ENCODE assay signal across 8 cellular contexts in the genomic region with DNA sequence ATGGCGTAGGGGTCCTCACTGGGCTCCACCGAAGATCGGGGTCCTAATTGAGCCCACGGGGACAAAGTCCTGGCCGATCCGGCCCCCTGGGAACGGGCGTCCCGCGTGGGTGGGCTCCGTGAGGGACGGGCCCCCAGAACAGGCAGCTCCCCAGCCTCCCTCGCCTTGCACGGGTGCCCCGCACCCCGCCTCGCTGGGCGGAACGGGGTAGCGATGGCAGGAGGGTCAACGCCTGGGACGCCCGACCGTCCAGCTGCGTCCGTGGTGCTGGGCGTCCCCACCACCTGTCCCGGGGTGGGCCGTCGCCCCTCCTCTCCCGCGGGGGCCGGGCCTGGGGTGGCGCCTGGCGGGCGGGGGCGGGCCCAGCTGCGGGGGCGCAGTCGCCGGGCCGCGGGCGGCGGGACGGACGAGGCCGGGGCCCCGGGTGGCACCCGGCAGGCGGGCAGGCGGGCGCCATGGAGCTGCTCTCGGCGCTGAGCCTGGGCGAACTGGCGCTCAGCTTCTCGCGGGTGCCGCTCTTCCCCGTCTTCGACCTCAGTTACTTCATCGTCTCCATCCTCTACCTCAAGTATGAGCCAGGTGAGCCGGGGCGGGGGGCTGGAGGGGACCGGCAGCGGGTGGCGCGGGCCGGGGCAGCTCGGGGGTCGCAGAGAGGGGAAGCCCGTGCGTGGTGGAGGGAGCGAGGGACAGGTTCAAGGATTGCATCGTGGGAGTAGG. TPM values are rescaled to one million over a fixed set of nuclear protein-coding genes. Genes with fewer than 3 reads are reported as not detected.
DNase-seq lines count a peak whose midpoint lies in the region; ATAC-seq and TF ChIP-seq lines count a peak whose summit lies in the region.

A gene with protein sequence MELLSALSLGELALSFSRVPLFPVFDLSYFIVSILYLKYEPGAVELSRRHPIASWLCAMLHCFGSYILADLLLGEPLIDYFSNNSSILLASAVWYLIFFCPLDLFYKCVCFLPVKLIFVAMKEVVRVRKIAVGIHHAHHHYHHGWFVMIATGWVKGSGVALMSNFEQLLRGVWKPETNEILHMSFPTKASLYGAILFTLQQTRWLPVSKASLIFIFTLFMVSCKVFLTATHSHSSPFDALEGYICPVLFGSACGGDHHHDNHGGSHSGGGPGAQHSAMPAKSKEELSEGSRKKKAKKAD (plus strand): TSS at position 377 of the 717 bp plus-strand sequence. CDS start 79 bp downstream, at position 456.

- DNase-seq in Calu3 (peak; percentile 60), HFF-Myc (ENCODE audit: extremely low read depth, low read depth) (no peak), SHP77 (lab: John Stamatoyannopoulos, UW) (peak; percentile 62 to 66), amygdala (lab: John Stamatoyannopoulos, UW) (peak in 30 of 56 donors; percentile 10 to 52 (median 32)), right cardiac atrium (peak; percentile 51 to 84 (median 81)), sigmoid colon (peak; percentile 71), amniotic stem cell (lab: John Stamatoyannopoulos, UW) (no peak), KG1 (lab: John Stamatoyannopoulos, UW) (no peak)

- no peaks in the 10 kb centered on the region for H3K9me3 Mint-ChIP-seq in Calu3 (ENCODE audit: low read depth, unreplicated experiment)

- TF ChIP-seq EP300 in sigmoid colon (IDR thresholded peaks at IDR 0.05), result no peak

- ATAC-seq in right cardiac atrium, result peak; percentile 55 to 57

- H3K4me3 ChIP-seq in HFF-Myc (replicated peaks; ENCODE audit: low read depth, low read length), result peak within 1 kb of the TSS; percentile 86
- H3K4me3 ChIP-seq in right cardiac atrium (ENCODE audit: low read length), result peak within 1 kb of the TSS; percentile 73
- H3K4me3 ChIP-seq in sigmoid colon, result peak within 1 kb of the TSS; percentile 70 to 84 (median 80)

- peaks cover 52% of the 10 kb centered on the region for H3K36me3 Mint-ChIP-seq in Calu3 (ENCODE audit: insufficient read depth, unreplicated experiment)

- H3K36me3 ChIP-seq in sigmoid colon, result peaks cover 0 to 28% (median 10%) of the 10 kb centered on the region in 4 donors

- TF ChIP-seq CTCF in Calu3 (IDR thresholded peaks at IDR 0.05; ENCODE audit: unreplicated experiment), result no peak
- TF ChIP-seq CTCF in HFF-Myc (IDR thresholded peaks at IDR 0.05; ENCODE audit: low read depth, low read length, missing control alignments), result no peak
- TF ChIP-seq CTCF in sigmoid colon (IDR thresholded peaks at IDR 0.05), result no peak

- CTCF ChIA-PET in Calu3 (lab: Charles Lee), result interaction anchor here (1.2 kb wide), 1 partner anchor 31 kb away, joined by 3 read pairs; no protein-coding TSS in a partner anchor

- H3K27ac ChIP-seq in right cardiac atrium (ENCODE audit: low read length), result peak within 1 kb of the TSS; percentile 89
- peak within 1 kb of the TSS; percentile 91 to 94 (median 94) for H3K27ac ChIP-seq in sigmoid colon

- no peaks in the 10 kb centered on the region for H3K9me3 ChIP-seq in right cardiac atrium (ENCODE audit: control insufficient read depth, low read length)
- H3K9me3 ChIP-seq in sigmoid colon, result no peaks in the 10 kb centered on the region

- H3K27ac Mint-ChIP-seq in Calu3 (ENCODE audit: unreplicated experiment), result peak within 1 kb of the TSS; percentile 87

- H3K27me3 ChIP-seq in right cardiac atrium (ENCODE audit: control insufficient read depth, insufficient read depth) (no peaks in the 10 kb centered on the region), sigmoid colon (no peaks in the 10 kb centered on the region)

- BruUV-seq in Calu3 (replicated peaks; lab: Mats Ljungman, UMichigan), result no TSS peak

- no peaks in the 10 kb centered on the region for H3K27me3 Mint-ChIP-seq in Calu3 (ENCODE audit: unreplicated experiment)

- peaks cover 19% of the 10 kb centered on the region for H3K4me1 Mint-ChIP-seq in Calu3 (ENCODE audit: low read depth, unreplicated experiment)

- intact Hi-C loops in Calu3 (cut with micrococcal nuclease; ENCODE audit: unreplicated experiment) (no loop called here), right cardiac atrium (cut with DNase I) (no loop called here), sigmoid colon (cut with DNase I) (loop anchor here (1.0 to 5.0 kb wide), 3 partner anchors 32 to 166 kb away; a partner anchor contains a TSS)

- H3K4me3 Mint-ChIP-seq in Calu3 (ENCODE audit: low read depth, unreplicated experiment), result peak within 1 kb of the TSS; percentile 91

- WGBS in right cardiac atrium, result under 1% methylated on average over 76 of the region's 76 CpGs
- 1% methylated on average over 76 of the region's 76 CpGs for WGBS in sigmoid colon, 2 donors

- H3K4me1 ChIP-seq in right cardiac atrium (ENCODE audit: control insufficient read depth, insufficient read depth, low read length) (peaks cover 2% of the 10 kb centered on the region), sigmoid colon (peaks cover 0 to 42% (median 33%) of the 10 kb centered on the region in 4 donors)

- no peak for TF ChIP-seq POLR2A in sigmoid colon (IDR thresholded peaks at IDR 0.05)

RNA-seq across cellular contexts. Expression of the gene that starts here (rescaled TPM):
- total RNA-seq in Calu3 (2022) (19.2 and 20.1 TPM in 2 replicates), right cardiac atrium (10 to 100 TPM in 3 of 4 donors, 1 to 10 TPM in 1; 6.8 to 17.0 (median 14.0) TPM), sigmoid colon (1 to 10 TPM; 2.3 to 7.5 (median 4.2) TPM)
- polyA plus RNA-seq in right cardiac atrium (13.5 TPM), sigmoid colon (1 to 10 TPM; 1.2 to 5.5 (median 2.3) TPM)

Comparison
In these comparisons a context has a peak if more than half of its experiments do, and no peak if none do; other contexts are left out.
1. DNase-seq: peak in Calu3 (single experiment), SHP77 (2 of 2), amygdala (30 of 56), right cardiac atrium (3 of 3) and sigmoid colon (single experiment); none in HFF-Myc (single experiment), amniotic stem cell (single experiment) and KG1 (single experiment).
2. Peak in every context shown above with its lines, with median percentiles within 50 percentile points of each other: H3K4me3 ChIP-seq.